ENCODE assay signal across 16 cellular contexts in genomic region chr4:38455092-38455855, GRCh38.
DNase-seq lines count a peak whose midpoint lies in the region; ATAC-seq, FAIRE-seq and TF ChIP-seq lines count a peak whose summit lies in the region.
"Had no signal": no experiment of that assay in that cellular context is flagged by ENCODE, and none has a peak within 500 bp of the region (broad histone marks: within the 10 kb centered on the region; RNA-seq: fewer than 3 reads in every experiment).

No MANE protein-coding gene starts in this region.

- no peaks in the 10 kb centered on the region for H3K36me3 Mint-ChIP-seq in activated T-helper 17 cell treated with anti-CD3 and anti-CD28 coated beads, Interleukin-2, amount 50 U/mL, for 72 hours (ENCODE audit: low read depth)

- no peaks in the 10 kb centered on the region for H3K36me3 ChIP-seq in MG63
- H3K36me3 ChIP-seq: brain microvascular endothelial cell, lower lobe of right lung, sigmoid colon, WERI-Rb-1 had no signal

- no peaks in the 10 kb centered on the region for H3K27me3 ChIP-seq in MG63
- H3K27me3 ChIP-seq: brain microvascular endothelial cell, sigmoid colon had no signal

- no peaks in the 10 kb centered on the region for H3K9me3 ChIP-seq in MG63
- H3K9me3 ChIP-seq: lower lobe of right lung, sigmoid colon had no signal

- ATAC-seq in HG02885 (IDR thresholded peaks at IDR 0.05; ENCODE audit: poor library complexity, unreplicated experiment): peak; percentile 83
- peak; percentile 81 for ATAC-seq in activated T-helper 17 cell treated with anti-CD3 and anti-CD28 coated beads, Interleukin-2, amount 50 U/mL, for 72 hours (replicated peaks)
- ATAC-seq: lower lobe of right lung had no signal

- peak; percentile 78 for FAIRE-seq in GM19239 (lab: Jason Lieb, UNC)

- no peak for TF ChIP-seq CTCF in GM12864 (IDR thresholded peaks at IDR 0.05; ENCODE audit: low read depth, low read length, missing control alignments)

- DNase-seq in GM12864 (ENCODE audit: low read depth): peak; percentile 55
- DNase-seq in GM19239 (ENCODE audit: insufficient read length, low spot score): no peak
- no peak for DNase-seq in NCI-H146 treated with DMSO at 0.1 percent for 48 hours (lab: John Stamatoyannopoulos, UW; ENCODE audit: unreplicated experiment)
- DNase-seq in pons (ENCODE audit: low spot score): no peak
- no peak for DNase-seq in HPDE6-E6E7 (ENCODE audit: extremely low spot score)
- DNase-seq in MG63: no peak
- DNase-seq: brain microvascular endothelial cell, Calu3, foreskin melanocyte, Karpas-422, lower lobe of right lung, OCI-M1, sigmoid colon, WERI-Rb-1 had no signal

- H3K27ac Mint-ChIP-seq in activated T-helper 17 cell treated with anti-CD3 and anti-CD28 coated beads, Interleukin-2, amount 50 U/mL, for 72 hours: no peak overlapping the region

- H3K4me3 Mint-ChIP-seq in activated T-helper 17 cell treated with anti-CD3 and anti-CD28 coated beads, Interleukin-2, amount 50 U/mL, for 72 hours: peak overlapping the region; percentile 40

- no peaks in the 10 kb centered on the region for H3K9me3 Mint-ChIP-seq in activated T-helper 17 cell treated with anti-CD3 and anti-CD28 coated beads, Interleukin-2, amount 50 U/mL, for 72 hours

- H3K4me3 ChIP-seq in GM12864 (ENCODE audit: low read depth, low read length): no peak overlapping the region
- no peak overlapping the region for H3K4me3 ChIP-seq in MG63
- H3K4me3 ChIP-seq: lower lobe of right lung, sigmoid colon had no signal

- peaks cover 32% of the 10 kb centered on the region for H3K4me1 Mint-ChIP-seq in activated T-helper 17 cell treated with anti-CD3 and anti-CD28 coated beads, Interleukin-2, amount 50 U/mL, for 72 hours

- peaks cover 5% of the 10 kb centered on the region for H3K27me3 Mint-ChIP-seq in activated T-helper 17 cell treated with anti-CD3 and anti-CD28 coated beads, Interleukin-2, amount 50 U/mL, for 72 hours
